9 cellular contexts compared by ENCODE assay signal in the genomic region with DNA sequence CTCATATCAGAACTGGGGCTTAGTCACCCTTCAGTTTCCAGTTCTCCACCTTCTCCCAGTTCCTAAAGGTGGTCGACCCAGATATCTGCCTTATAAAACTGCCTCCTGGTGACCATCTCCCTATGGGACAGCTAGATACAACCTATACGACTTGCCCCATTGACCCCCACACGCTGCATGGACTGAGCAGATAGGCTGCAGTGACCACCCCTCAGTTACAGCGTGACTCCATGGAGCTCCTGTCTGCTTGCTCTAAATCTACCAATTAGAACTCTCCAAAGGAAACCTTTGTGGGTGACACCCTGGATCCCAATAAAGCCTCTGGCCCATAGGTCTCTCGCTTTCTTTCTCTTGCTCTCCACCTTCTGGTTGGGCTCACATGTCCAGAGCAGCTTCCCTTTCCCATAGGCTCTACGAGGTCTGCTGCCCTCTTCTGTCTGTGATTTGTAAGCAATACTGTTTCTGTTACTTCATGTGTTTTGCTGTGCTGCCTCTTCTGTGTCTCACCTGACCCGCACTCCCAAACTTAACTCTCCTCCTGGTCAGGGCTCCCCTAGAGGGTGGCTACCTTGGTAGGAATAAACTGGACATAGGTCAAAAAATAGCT.
DNase-seq lines count a peak whose midpoint lies in the region; ATAC-seq and TF ChIP-seq lines count a peak whose summit lies in the region.
"Had no signal": no experiment of that assay in that cellular context is flagged by ENCODE, and none has a peak within 500 bp of the region (broad histone marks: within the 10 kb centered on the region; RNA-seq: fewer than 3 reads in every experiment).

No MANE protein-coding gene starts in this region.

- H3K9ac ChIP-seq in MM.1S (ENCODE audit: low read length) (no peak overlapping the region), colonic mucosa (ENCODE audit: low read depth in 2 of 2, low read length in 2 of 2) (no peak overlapping the region)

- H3K9me3 ChIP-seq in MM.1S (replicated peaks; ENCODE audit: insufficient read depth, low read length) (no peaks in the 10 kb centered on the region), colonic mucosa (no peaks in the 10 kb centered on the region), T-helper 17 cell (ENCODE audit: control insufficient read depth, low read length, poor library complexity, severe bottlenecking) (no peaks in the 10 kb centered on the region)

- no peaks in the 10 kb centered on the region for H3K4me1 ChIP-seq in MM.1S (ENCODE audit: low read length)
- H3K4me1 ChIP-seq in colonic mucosa, result no peaks in the 10 kb centered on the region

- no peaks in the 10 kb centered on the region for H4K20me1 ChIP-seq in MM.1S (ENCODE audit: insufficient read depth, low read length)

- no peaks in the 10 kb centered on the region for H3F3A ChIP-seq in MM.1S (ENCODE audit: insufficient read depth, low read length)

- no peak overlapping the region for H3K4me3 Mint-ChIP-seq in T-helper 17 cell

- TF ChIP-seq CTCF in GM13977 (IDR thresholded peaks at IDR 0.05; ENCODE audit: extremely low read depth, insufficient read depth, missing control alignments), result peak; percentile 46
- TF ChIP-seq CTCF in MM.1S (IDR thresholded peaks at IDR 0.05; ENCODE audit: low read length), result peak; percentile 51
- TF ChIP-seq CTCF in colonic mucosa (IDR thresholded peaks at IDR 0.05), result peak; percentile 38

- DNase-seq in GM13977 (ENCODE audit: low spot score), result no peak
- peak; percentile 35 for DNase-seq in MM.1S
- DNase-seq in colonic mucosa, result no peak
- DNase-seq in pons (ENCODE audit: low spot score), result peak; percentile 61
- DNase-seq in retina, result no peak
- no peak for DNase-seq in cerebellum (ENCODE audit: low spot score)
- no peak for DNase-seq in T-helper 17 cell
- DNase-seq: activated CD4-positive, CD25-positive, alpha-beta regulatory T cell; stimulated activated naive CD8-positive, alpha-beta T cell treated with anti-CD3 and anti-CD28 coated beads, Interleukin-15, Interleukin-2, amounts not matched to agents 100 U/mL and 50 U/mL, for 24 hours had no signal

- no peaks in the 10 kb centered on the region for H3K27me3 ChIP-seq in MM.1S (replicated peaks; ENCODE audit: insufficient read depth, low read length)
- H3K27me3 ChIP-seq in colonic mucosa, result no peaks in the 10 kb centered on the region

- no peaks in the 10 kb centered on the region for H3K27me3 Mint-ChIP-seq in T-helper 17 cell

- H3K27ac Mint-ChIP-seq in T-helper 17 cell, result no peak overlapping the region

- no peaks in the 10 kb centered on the region for H3K79me2 ChIP-seq in MM.1S (ENCODE audit: low read length)

- no peaks in the 10 kb centered on the region for H3K9me2 ChIP-seq in MM.1S (replicated peaks; ENCODE audit: insufficient read depth, low read length)

- intact Hi-C loops in colonic mucosa (cut with DNase I), result loop anchor here (5.0 kb wide), 1 partner anchor 473 kb away; no protein-coding TSS in a partner anchor

- H3K36me3 ChIP-seq in MM.1S (replicated peaks; ENCODE audit: insufficient read depth, low read length) (no peaks in the 10 kb centered on the region), colonic mucosa (no peaks in the 10 kb centered on the region)

- no peaks in the 10 kb centered on the region for H3K4me1 Mint-ChIP-seq in T-helper 17 cell

- H3K4me2 ChIP-seq in MM.1S (ENCODE audit: low read depth, low read length), result no peak overlapping the region

- H3K4me3 ChIP-seq in MM.1S (ENCODE audit: low read length) (no peak overlapping the region), colonic mucosa (no peak overlapping the region)

- H3K27ac ChIP-seq in MM.1S (ENCODE audit: low read length) (no peak overlapping the region), colonic mucosa (no peak overlapping the region)

- in situ Hi-C loops in GM13977 (cut with MboI; ENCODE audit: low pct_unique_long_range_greater_than_20kb, low sequenced_read_pairs, unreplicated experiment), result no loop called here

- H3K36me3 Mint-ChIP-seq in T-helper 17 cell (ENCODE audit: low read depth), result no peaks in the 10 kb centered on the region

- H2AFZ ChIP-seq in MM.1S (ENCODE audit: low read length), result no peak overlapping the region

- ATAC-seq in T-helper 17 cell, result no peak
- ATAC-seq: stimulated activated naive CD8-positive, alpha-beta T cell treated with anti-CD3 and anti-CD28 coated beads, Interleukin-15, Interleukin-2, amounts not matched to agents 100 U/mL and 50 U/mL, for 24 hours had no signal

Comparison
In these comparisons a context has a peak if more than half of its experiments do, and no peak if none do; other contexts are left out.
1. DNase-seq: peak in MM.1S (single experiment) and pons (single experiment); none in GM13977 (single experiment), colonic mucosa (single experiment), retina (single experiment), cerebellum (single experiment) and T-helper 17 cell (0 of 3).
2. Peak in every context shown above with its lines, with median percentiles within 50 percentile points of each other: CTCF ChIP-seq.